In the genomic region with DNA sequence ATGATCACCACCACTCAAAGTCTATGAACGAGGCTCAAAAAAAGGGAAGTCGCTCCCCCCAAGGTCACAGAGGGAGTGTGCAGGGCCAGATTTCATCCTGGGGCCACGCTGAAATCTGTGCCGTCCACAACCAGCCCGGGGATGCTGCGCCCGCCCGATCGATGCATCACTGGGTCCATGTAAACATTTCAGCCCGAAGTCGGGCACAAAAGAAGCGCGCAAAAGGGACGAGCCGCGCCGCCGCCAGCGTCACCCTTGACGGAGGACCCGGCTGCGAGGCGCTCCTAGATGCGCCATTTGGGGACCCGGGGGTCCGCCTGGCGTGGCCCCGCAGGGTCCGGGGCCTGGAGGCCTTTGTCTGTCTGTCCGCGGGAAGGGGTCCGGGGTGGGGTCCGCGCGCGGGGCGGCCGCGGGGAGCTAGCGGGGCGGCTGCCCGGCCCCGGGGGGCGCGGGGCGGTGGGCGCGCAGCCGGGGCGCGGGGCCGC, we compare ENCODE assay signal across 8 cellular contexts.
DNase-seq lines count a peak whose midpoint lies in the region; ATAC-seq and TF ChIP-seq lines count a peak whose summit lies in the region.

No MANE protein-coding gene starts in this region.

- peaks cover 13% of the 10 kb centered on the region for H3K27me3 ChIP-seq in DOHH2 (ENCODE audit: control insufficient read depth, low read length)
- H3K27me3 ChIP-seq in HL-60 (ENCODE audit: insufficient read depth, poor library complexity, severe bottlenecking) = no peaks in the 10 kb centered on the region

- peaks cover 17% of the 10 kb centered on the region for H3K4me1 ChIP-seq in DOHH2 (ENCODE audit: control insufficient read depth, low read length)

- H3K9me2 ChIP-seq in DOHH2 (replicated peaks; ENCODE audit: control insufficient read depth, low read length) = no peaks in the 10 kb centered on the region

- no peaks in the 10 kb centered on the region for H3F3A ChIP-seq in DOHH2 (ENCODE audit: control insufficient read depth, insufficient read depth)

- H4K20me1 ChIP-seq in DOHH2 (ENCODE audit: control insufficient read depth, insufficient read depth, low read depth, low read length) = peaks cover 3% of the 10 kb centered on the region

- H3K4me2 ChIP-seq in DOHH2 (ENCODE audit: low read length) = peak overlapping the region; percentile 77

- H3K9me3 ChIP-seq in DOHH2 (ENCODE audit: control insufficient read depth, insufficient read depth, low read length) = no peaks in the 10 kb centered on the region; the same call in 1 of the 2 replicates

- H3K36me3 ChIP-seq in DOHH2 (ENCODE audit: control insufficient read depth, low read length) = peaks cover 42% of the 10 kb centered on the region

- H3K4me3 ChIP-seq in DOHH2 (ENCODE audit: low read length) = peak overlapping the region; percentile 73
- H3K4me3 ChIP-seq in HL-60 (replicated peaks; ENCODE audit: insufficient read depth, low read length) = peak overlapping the region; percentile 94

- no peak overlapping the region for H3K27ac ChIP-seq in DOHH2 (ENCODE audit: low read depth, low read length)
- H3K27ac ChIP-seq in HL-60 (replicated peaks) = no peak overlapping the region
- H3K27ac ChIP-seq in caudate nucleus (ENCODE audit: low read depth, low read length) = peak overlapping the region; percentile 82

- H3K79me2 ChIP-seq in DOHH2 (ENCODE audit: control insufficient read depth, low read length) = peaks cover 50% of the 10 kb centered on the region

- no peak for TF ChIP-seq CTCF in DOHH2 (IDR thresholded peaks at IDR 0.05; ENCODE audit: low read depth, low read length, poor library complexity, severe bottlenecking)
- TF ChIP-seq CTCF in HL-60 (IDR thresholded peaks at IDR 0.05; ENCODE audit: insufficient read depth, low read length) = no peak

- ATAC-seq in GM21381 (IDR thresholded peaks at IDR 0.05; ENCODE audit: unreplicated experiment) = peak; percentile 41

- DNase-seq in HL-60 (ENCODE audit: low read depth in 1 of 2, low spot score in 1 of 2) (peak in 1 of 2 experiments; percentile 40), UCSD-AML1 (lab: John Stamatoyannopoulos, UW; ENCODE audit: unreplicated experiment) (peak; percentile 19), caudate nucleus (lab: John Stamatoyannopoulos, UW) (peak in 29 of 61 donors; percentile 11 to 66 (median 33)), kidney tubule cell (ENCODE audit: low spot score) (peak; percentile 34), NCI-H446 treated with DMSO at 0.1 percent for 48 hours (lab: John Stamatoyannopoulos, UW) (no peak)
- peak in 3 of 4 experiments; percentile 5 to 12 (median 6) for DNase-seq in stimulated activated CD4-positive, alpha-beta T cell treated with anti-CD3 and anti-CD28 coated beads, Interleukin-1b, Interleukin-23, amount 100 ng/mL, for 24 hours (ENCODE audit: low read depth in 4 of 4, low spot score in 1 of 4)
